Comparison of ENCODE assay signal across 33 cellular contexts in the genomic region with DNA sequence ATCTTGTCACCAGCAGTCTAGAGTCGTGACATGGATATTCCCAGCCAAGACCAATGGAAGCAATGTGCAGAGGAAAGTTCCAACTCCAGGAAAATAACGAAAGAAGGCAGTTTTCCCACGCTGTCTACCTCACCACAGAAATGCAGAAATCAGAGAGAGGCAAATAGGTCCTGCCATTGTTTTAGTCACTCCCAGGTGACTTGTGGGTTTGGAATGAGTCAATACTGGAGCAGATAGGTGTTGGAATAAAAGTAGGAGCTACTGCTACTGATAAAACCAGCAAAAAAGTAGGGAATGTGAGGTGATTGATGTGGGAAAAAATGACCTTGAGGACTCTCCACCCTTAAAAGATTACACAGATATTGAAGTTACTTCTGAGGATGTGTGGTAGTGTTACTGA.
"Had no signal": no experiment of that assay in that cellular context is flagged by ENCODE, and none has a peak within 500 bp of the region (broad histone marks: within the 10 kb centered on the region; RNA-seq: fewer than 3 reads in every experiment).

No MANE protein-coding gene starts in this region.

- H3K4me1 Mint-ChIP-seq: naive B cell; naive thymus-derived CD8-positive, alpha-beta T cell; nephron progenitor cell; neural crest cell; stimulated activated effector memory CD8-positive, alpha-beta T cell treated with anti-CD3 and anti-CD28 coated beads, Interleukin-12 subunit alpha, Interleukin-12 subunit beta, amount 100 ng/mL, for 72 hours; stimulated activated naive CD8-positive, alpha-beta T cell treated with anti-CD3 and anti-CD28 coated beads, Interleukin-15, amount 100 ng/mL, for 72 hours had no signal

- H3K4me3 ChIP-seq: ovary, psoas muscle, right lobe of liver, sigmoid colon, spleen, thoracic aorta, thyroid gland, tibial nerve, upper lobe of left lung, vagina had no signal

- H3K36me3 ChIP-seq: neutrophil, ovary, right lobe of liver, sigmoid colon, spleen, thoracic aorta, thyroid gland, tibial nerve, upper lobe of left lung, vagina had no signal

- H3K36me3 Mint-ChIP-seq: naive B cell; naive thymus-derived CD8-positive, alpha-beta T cell; natural killer cell treated with Interleukin-12 subunit alpha and Interleukin-12 subunit beta and Interleukin-15 and Interleukin-18, amount 100 ng/mL, for 72 hours; stimulated activated effector memory CD8-positive, alpha-beta T cell treated with anti-CD3 and anti-CD28 coated beads, Interleukin-12 subunit alpha, Interleukin-12 subunit beta, amount 100 ng/mL, for 72 hours had no signal

- H3K9me3 ChIP-seq: neutrophil, ovary, right lobe of liver, sigmoid colon, spleen, thoracic aorta, thyroid gland, tibial nerve, upper lobe of left lung, vagina had no signal

- H3K9me3 Mint-ChIP-seq: naive thymus-derived CD8-positive, alpha-beta T cell; natural killer cell treated with Interleukin-12 subunit alpha and Interleukin-12 subunit beta and Interleukin-15 and Interleukin-18, amount 100 ng/mL, for 72 hours; stimulated activated effector memory CD8-positive, alpha-beta T cell treated with anti-CD3 and anti-CD28 coated beads, Interleukin-12 subunit alpha, Interleukin-12 subunit beta, amount 100 ng/mL, for 72 hours; stimulated activated naive CD8-positive, alpha-beta T cell treated with anti-CD3 and anti-CD28 coated beads, Interleukin-15, amount 100 ng/mL, for 72 hours had no signal

- H3K27ac ChIP-seq: neutrophil, ovary, parathyroid adenoma, psoas muscle, right lobe of liver, sigmoid colon, spleen, thoracic aorta, thyroid gland, tibial nerve, upper lobe of left lung, vagina had no signal

- FAIRE-seq: small intestine, urothelium cell line had no signal

- H3K9ac ChIP-seq: parathyroid adenoma had no signal

- H3K4me1 ChIP-seq: parathyroid adenoma, psoas muscle, right lobe of liver, sigmoid colon, spleen, thyroid gland, tibial nerve, upper lobe of left lung, vagina had no signal

- H3K27ac Mint-ChIP-seq: naive thymus-derived CD8-positive, alpha-beta T cell; natural killer cell treated with Interleukin-12 subunit alpha and Interleukin-12 subunit beta and Interleukin-15 and Interleukin-18, amount 100 ng/mL, for 72 hours; nephron progenitor cell; progenitor cell of endocrine pancreas; stimulated activated effector memory CD8-positive, alpha-beta T cell treated with anti-CD3 and anti-CD28 coated beads, Interleukin-12 subunit alpha, Interleukin-12 subunit beta, amount 100 ng/mL, for 72 hours had no signal

- H3K27me3 Mint-ChIP-seq: naive B cell; progenitor cell of endocrine pancreas; stimulated activated naive CD8-positive, alpha-beta T cell treated with anti-CD3 and anti-CD28 coated beads, Interleukin-15, amount 100 ng/mL, for 72 hours had no signal

- DNase-seq: naive B cell; naive thymus-derived CD8-positive, alpha-beta T cell; nephron progenitor cell; occipital lobe; ovary; posterior cingulate gyrus; psoas muscle; right cardiac atrium; right lobe of liver; sigmoid colon; small intestine; spleen; stimulated activated CD4-positive, alpha-beta T cell treated with anti-CD3 and anti-CD28 coated beads, Interleukin-12 subunit alpha, Interleukin-12 subunit beta, amount 100 ng/mL, for 4 hours; stimulated activated CD4-positive, alpha-beta T cell treated with anti-CD3 and anti-CD28 coated beads, Interleukin-1b, Interleukin-23, amount 100 ng/mL, for 48 hours; stimulated activated CD4-positive, alpha-beta T cell treated with anti-CD3 and anti-CD28 coated beads, Interleukin-4, amount 100 ng/mL, for 1 hour; stimulated activated CD4-positive, alpha-beta T cell treated with anti-CD3 and anti-CD28 coated beads, Interleukin-4, amount 100 ng/mL, for 4 hours; stimulated activated naive CD4-positive, alpha-beta T cell; stimulated activated naive CD8-positive, alpha-beta T cell treated with anti-CD3 and anti-CD28 coated beads, Interleukin-15, amount 100 ng/mL, for 72 hours; stimulated activated naive CD8-positive, alpha-beta T cell treated with anti-CD3 and anti-CD28 coated beads, Interleukin-15, Interleukin-2, amounts not matched to agents 100 U/mL and 50 U/mL, for 24 hours; substantia nigra; thyroid gland; trophoblast cell; upper lobe of left lung had no signal

- H3K4me3 Mint-ChIP-seq: naive B cell; naive thymus-derived CD8-positive, alpha-beta T cell; natural killer cell treated with Interleukin-12 subunit alpha and Interleukin-12 subunit beta and Interleukin-15 and Interleukin-18, amount 100 ng/mL, for 72 hours; nephron progenitor cell; neural crest cell; stimulated activated effector memory CD8-positive, alpha-beta T cell treated with anti-CD3 and anti-CD28 coated beads, Interleukin-12 subunit alpha, Interleukin-12 subunit beta, amount 100 ng/mL, for 72 hours; stimulated activated naive CD8-positive, alpha-beta T cell treated with anti-CD3 and anti-CD28 coated beads, Interleukin-15, amount 100 ng/mL, for 72 hours had no signal

- H2AFZ ChIP-seq: parathyroid adenoma had no signal

- H3K27me3 ChIP-seq: neutrophil, ovary, right lobe of liver, sigmoid colon, spleen, thyroid gland, tibial nerve, upper lobe of left lung, vagina had no signal

- H3K79me2 ChIP-seq: parathyroid adenoma had no signal
